ENCODE assay signal across 8 cellular contexts in the genomic region with DNA sequence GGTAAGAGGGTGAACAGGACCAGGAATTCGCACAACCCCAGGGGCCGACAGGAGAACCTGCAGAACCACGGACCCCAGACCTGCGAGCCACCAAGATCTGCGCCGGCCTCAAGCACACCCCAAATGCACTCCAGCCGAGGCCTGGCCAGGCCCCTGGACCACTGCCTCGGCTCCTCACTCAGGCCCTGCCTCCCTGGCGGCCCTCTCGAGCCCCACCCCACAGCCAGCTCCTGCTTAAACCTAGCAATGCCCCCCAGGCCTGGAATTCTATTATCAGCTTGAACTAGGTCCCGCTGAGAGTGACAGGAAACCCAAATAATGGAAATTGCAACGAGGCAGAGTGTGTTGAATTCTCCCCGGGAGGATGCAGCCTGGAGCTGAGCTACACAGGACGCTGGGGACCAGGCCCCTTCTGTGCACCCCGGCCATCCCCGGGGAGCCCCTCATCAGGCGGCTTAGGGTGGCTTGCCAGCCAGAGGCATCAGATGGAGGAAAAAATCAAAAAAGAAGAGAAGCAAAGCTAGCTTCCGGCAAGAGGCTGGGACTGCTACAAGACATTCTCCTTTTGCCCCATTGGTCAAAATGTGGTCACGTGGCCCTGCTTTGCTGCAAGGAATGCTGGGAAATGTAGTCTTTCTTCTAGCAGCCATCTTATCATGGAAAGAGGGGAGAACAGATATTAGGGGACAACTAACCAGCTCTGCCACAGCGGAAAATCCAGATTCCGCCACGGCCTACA. TPM values are rescaled to one million over a fixed set of nuclear protein-coding genes. Genes with fewer than 3 reads are reported as not detected.
DNase-seq lines count a peak whose midpoint lies in the region; ATAC-seq and TF ChIP-seq lines count a peak whose summit lies in the region.

No MANE protein-coding gene starts in this region.

- H3K4me3 ChIP-seq in CD4-positive, CD25-positive, alpha-beta regulatory T cell (ENCODE audit: low read depth, low read length) = peak overlapping the region; percentile 21
- H3K4me3 ChIP-seq in coronary artery (peak overlapping the region; percentile 53), left lung (peak overlapping the region; percentile 25 to 39)

- H3K9me3 ChIP-seq in CD4-positive, CD25-positive, alpha-beta regulatory T cell (ENCODE audit: control insufficient read depth in 2 of 2, low read length in 2 of 2) = no peaks in the 10 kb centered on the region
- H3K9me3 ChIP-seq in left lung = no peaks in the 10 kb centered on the region

- no peaks in the 10 kb centered on the region for H3K36me3 ChIP-seq in CD4-positive, CD25-positive, alpha-beta regulatory T cell (ENCODE audit: control insufficient read depth, insufficient read depth, low read length)
- no peaks in the 10 kb centered on the region for H3K36me3 ChIP-seq in left lung

- H3K27me3 ChIP-seq in CD4-positive, CD25-positive, alpha-beta regulatory T cell (ENCODE audit: control insufficient read depth, insufficient read depth, low read length) = no peaks in the 10 kb centered on the region
- H3K27me3 ChIP-seq in left lung = no peaks in the 10 kb centered on the region

- POLR2A ChIA-PET in HEK293T (lab: Yijun Ruan, JAX) = interaction anchor here (0.9 to 2.5 kb wide), 5 partner anchors 10 to 265 kb away, joined by 3 to 8 read pairs (median 6); no protein-coding TSS in a partner anchor

- peak; percentile 74 to 95 (median 89) for DNase-seq in CD4-positive, CD25-positive, alpha-beta regulatory T cell
- DNase-seq in HEK293T (ENCODE audit: extremely low spot score) (peak; percentile 93), NCI-H345 (lab: John Stamatoyannopoulos, UW) (peak; percentile 91), coronary artery (ENCODE audit: low spot score) (no peak), left lung (peak in 1 of 2 donors; percentile 90)
- peak; percentile 95 for DNase-seq in activated CD4-positive, alpha-beta T cell treated with anti-CD3 and anti-CD28 coated beads, Interleukin-2, amount 10 ng/mL, durations not matched to agents 24 days and 14 days
- DNase-seq in stimulated activated CD4-positive, alpha-beta T cell treated with anti-CD3 and anti-CD28 coated beads, Interleukin-2, amount 100 ng/mL, for 4 hours (ENCODE audit: low read depth) = peak; percentile 78

- TF ChIP-seq CTCF in coronary artery (IDR thresholded peaks at IDR 0.05) (no peak), left lung (IDR thresholded peaks at IDR 0.05) (no peak)

- ATAC-seq in CD4-positive, CD25-positive, alpha-beta regulatory T cell (ENCODE audit: low read depth in 2 of 2) = peak; percentile 87 to 91
- ATAC-seq in left lung (peak; percentile 91), HG02642 (IDR thresholded peaks at IDR 0.05; ENCODE audit: poor library complexity, unreplicated experiment) (no peak)

- H3K27me3 Mint-ChIP-seq in CD4-positive, CD25-positive, alpha-beta regulatory T cell = no peaks in the 10 kb centered on the region
- no peaks in the 10 kb centered on the region for H3K27me3 Mint-ChIP-seq in activated CD4-positive, alpha-beta T cell treated with anti-CD3 and anti-CD28 coated beads, Interleukin-2, amount 10 ng/mL, durations not matched to agents 24 days and 14 days

- peaks cover 0 to 30% (median 7%) of the 10 kb centered on the region in 4 donors for H3K4me1 Mint-ChIP-seq in CD4-positive, CD25-positive, alpha-beta regulatory T cell
- peaks cover 8% of the 10 kb centered on the region for H3K4me1 Mint-ChIP-seq in activated CD4-positive, alpha-beta T cell treated with anti-CD3 and anti-CD28 coated beads, Interleukin-2, amount 10 ng/mL, durations not matched to agents 24 days and 14 days

- H3K27ac Mint-ChIP-seq in CD4-positive, CD25-positive, alpha-beta regulatory T cell = peak overlapping the region; percentile 49 to 90 (median 78)
- peak overlapping the region; percentile 88 for H3K27ac Mint-ChIP-seq in activated CD4-positive, alpha-beta T cell treated with anti-CD3 and anti-CD28 coated beads, Interleukin-2, amount 10 ng/mL, durations not matched to agents 24 days and 14 days

- H3K9me3 Mint-ChIP-seq in CD4-positive, CD25-positive, alpha-beta regulatory T cell = peaks cover 0 to 2% (median 0%) of the 10 kb centered on the region in 7 donors
- H3K9me3 Mint-ChIP-seq in activated CD4-positive, alpha-beta T cell treated with anti-CD3 and anti-CD28 coated beads, Interleukin-2, amount 10 ng/mL, durations not matched to agents 24 days and 14 days = no peaks in the 10 kb centered on the region

- peak overlapping the region; percentile 29 for H3K27ac ChIP-seq in CD4-positive, CD25-positive, alpha-beta regulatory T cell (ENCODE audit: insufficient read depth, low read length, poor library complexity, severe bottlenecking)
- H3K27ac ChIP-seq in coronary artery (no peak overlapping the region), left lung (no peak overlapping the region)

- peak overlapping the region; percentile 50 to 80 (median 73) for H3K4me3 Mint-ChIP-seq in CD4-positive, CD25-positive, alpha-beta regulatory T cell
- H3K4me3 Mint-ChIP-seq in activated CD4-positive, alpha-beta T cell treated with anti-CD3 and anti-CD28 coated beads, Interleukin-2, amount 10 ng/mL, durations not matched to agents 24 days and 14 days = peak overlapping the region; percentile 68

- intact Hi-C loops in activated CD4-positive, alpha-beta T cell treated with anti-CD3 and anti-CD28 coated beads, Interleukin-2, amount 10 ng/mL, durations not matched to agents 24 days and 14 days (cut with micrococcal nuclease) = no loop called here
- intact Hi-C loops in left lung (cut with DNase I) = no loop called here

- CTCF ChIA-PET in HEK293T (lab: Yijun Ruan, JAX) = interaction anchor here (1.8 kb wide), 1 partner anchor 13 kb away, joined by 8 read pairs; no protein-coding TSS in a partner anchor

- H3K4me1 ChIP-seq in CD4-positive, CD25-positive, alpha-beta regulatory T cell (ENCODE audit: control insufficient read depth, insufficient read depth, low read length, poor library complexity, severe bottlenecking) = peaks cover 4% of the 10 kb centered on the region
- H3K4me1 ChIP-seq in left lung = peaks cover 0 to 18% of the 10 kb centered on the region in 2 donors

- H3K36me3 Mint-ChIP-seq in CD4-positive, CD25-positive, alpha-beta regulatory T cell = no peaks in the 10 kb centered on the region
- no peaks in the 10 kb centered on the region for H3K36me3 Mint-ChIP-seq in activated CD4-positive, alpha-beta T cell treated with anti-CD3 and anti-CD28 coated beads, Interleukin-2, amount 10 ng/mL, durations not matched to agents 24 days and 14 days (ENCODE audit: low read depth)

TF ChIP-seq in HEK293T, 16 proteins besides CTCF, POLR2A, EP300 and RAD21:
- TF ChIP-seq SUZ12 (IDR thresholded peaks at IDR 0.05) = no peak
- TF ChIP-seq BHLHE40 (IDR thresholded peaks at IDR 0.05; ENCODE audit: borderline replicate concordance) = no peak
- TF ChIP-seq, protein P1, sequence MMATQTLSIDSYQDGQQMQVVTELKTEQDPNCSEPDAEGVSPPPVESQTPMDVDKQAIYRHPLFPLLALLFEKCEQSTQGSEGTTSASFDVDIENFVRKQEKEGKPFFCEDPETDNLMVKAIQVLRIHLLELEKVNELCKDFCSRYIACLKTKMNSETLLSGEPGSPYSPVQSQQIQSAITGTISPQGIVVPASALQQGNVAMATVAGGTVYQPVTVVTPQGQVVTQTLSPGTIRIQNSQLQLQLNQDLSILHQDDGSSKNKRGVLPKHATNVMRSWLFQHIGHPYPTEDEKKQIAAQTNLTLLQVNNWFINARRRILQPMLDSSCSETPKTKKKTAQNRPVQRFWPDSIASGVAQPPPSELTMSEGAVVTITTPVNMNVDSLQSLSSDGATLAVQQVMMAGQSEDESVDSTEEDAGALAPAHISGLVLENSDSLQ (IDR thresholded peaks at IDR 0.05) = no peak
- TF ChIP-seq FOXA1 (IDR thresholded peaks at IDR 0.05) = no peak
- TF ChIP-seq SP1 (IDR thresholded peaks at IDR 0.05) = no peak
- TF ChIP-seq HDGF (IDR thresholded peaks at IDR 0.05; ENCODE audit: borderline replicate concordance) = no peak
- TF ChIP-seq ZNF384 (IDR thresholded peaks at IDR 0.05) = no peak
- TF ChIP-seq FOXM1 (IDR thresholded peaks at IDR 0.05; ENCODE audit: borderline replicate concordance) = no peak
- no peak for TF ChIP-seq L3MBTL2 (conservative IDR thresholded peaks at IDR 0.05)
- no peak for TF ChIP-seq FOXK2 (IDR thresholded peaks at IDR 0.05)

RNA-seq across cellular contexts. Expression of gene ENPP7, which starts 2.4 kb away (rescaled TPM):
- not detected for total RNA-seq in CD4-positive, CD25-positive, alpha-beta regulatory T cell
- polyA plus RNA-seq in CD4-positive, CD25-positive, alpha-beta regulatory T cell = under 1 TPM in 1 of 4 donors, not detected in 3; 0.08 TPM
- 0.09 TPM in 1 of 2 replicates, not detected in the other for total RNA-seq in activated CD4-positive, alpha-beta T cell treated with anti-CD3 and anti-CD28 coated beads, Interleukin-2, amount 10 ng/mL, durations not matched to agents 24 days and 14 days
- under 1 TPM in 1 of 2 donors, not detected in 1; 0.18 TPM for total RNA-seq in left lung

RNA-seq across cellular contexts. Expression of gene CBX2, which starts 49.6 kb away (rescaled TPM):
- total RNA-seq in CD4-positive, CD25-positive, alpha-beta regulatory T cell = 0.81 TPM
- under 1 TPM in 2 of 4 donors, not detected in 2; 0.11 to 0.17 TPM for polyA plus RNA-seq in CD4-positive, CD25-positive, alpha-beta regulatory T cell
- 7.5 and 8.2 TPM in 2 replicates for total RNA-seq in activated CD4-positive, alpha-beta T cell treated with anti-CD3 and anti-CD28 coated beads, Interleukin-2, amount 10 ng/mL, durations not matched to agents 24 days and 14 days
- 1 to 10 TPM; 2.6 to 3.6 TPM for total RNA-seq in left lung
